8 cellular contexts compared by ENCODE assay signal in genomic region chr1:200738733-200739498, GRCh38. TPM values are rescaled to one million over a fixed set of nuclear protein-coding genes. Genes with fewer than 3 reads are reported as not detected.
A peak's percentile ranks its signal among the peaks of the same experiment; 100 is the strongest.
DNase-seq lines count a peak whose midpoint lies in the region; ATAC-seq, FAIRE-seq and TF ChIP-seq lines count a peak whose summit lies in the region.

CAMSAP2 (plus strand) TSS chr1:200738893; CDS start chr1:200739828, 935 bp downstream.

- H3K4me1 ChIP-seq in breast epithelium, result no peaks in the 10 kb centered on the region
- H3K4me1 ChIP-seq in iPS-20b (ENCODE audit: insufficient read depth, low read length), result peaks cover 17% of the 10 kb centered on the region; the same call in 1 of the 2 replicates
- peaks cover 10 to 19% (median 15%) of the 10 kb centered on the region in 3 donors for H3K4me1 ChIP-seq in skeletal muscle tissue (ENCODE audit: control insufficient read depth in 3 of 3, insufficient read depth in 3 of 3, low read length in 3 of 3)

- intact Hi-C loops in breast epithelium (cut with DNase I; ENCODE audit: low total_unique reads), result no loop called here

- peak within 1 kb of the TSS; percentile 96 for H3K27ac ChIP-seq in WERI-Rb-1
- H3K27ac ChIP-seq in breast epithelium, result peak within 1 kb of the TSS; percentile 100
- peak within 1 kb of the TSS; percentile 78 for H3K27ac ChIP-seq in iPS-20b (ENCODE audit: low read length)
- H3K27ac ChIP-seq in skeletal muscle tissue (ENCODE audit: low read depth, low read length), result peak within 1 kb of the TSS; percentile 98

- ATAC-seq in HG02798 (IDR thresholded peaks at IDR 0.05; ENCODE audit: poor library complexity, unreplicated experiment) (peak; percentile 70), HG03565 (IDR thresholded peaks at IDR 0.05; ENCODE audit: unreplicated experiment) (no peak)

- TF ChIP-seq CTCF in WERI-Rb-1 (IDR thresholded peaks at IDR 0.05; ENCODE audit: low read depth, low read length) (no peak), breast epithelium (IDR thresholded peaks at IDR 0.05) (no peak)

- H3K4me3 ChIP-seq in WERI-Rb-1 (ENCODE audit: low read depth, low read length) (peak within 1 kb of the TSS; percentile 92), breast epithelium (peak within 1 kb of the TSS; percentile 91 to 93 (median 92)), iPS-20b (ENCODE audit: low read length) (peak within 1 kb of the TSS; percentile 94), skeletal muscle tissue (ENCODE audit: low read length in 3 of 3) (peak within 1 kb of the TSS; percentile 88 to 96 (median 90))

- DNase-seq in GM12891 (ENCODE audit: insufficient read length, low spot score), result peak; percentile 61
- DNase-seq in NCI-H2081 (lab: John Stamatoyannopoulos, UW), result peak; percentile 95 to 96
- peak; percentile 100 for DNase-seq in WERI-Rb-1
- DNase-seq in breast epithelium (ENCODE audit: low spot score in 2 of 2), result peak; percentile 79 to 83

- peak within 1 kb of the TSS; percentile 94 for H3K9ac ChIP-seq in iPS-20b (ENCODE audit: low read depth, low read length)
- peak within 1 kb of the TSS; percentile 90 to 93 (median 92) for H3K9ac ChIP-seq in skeletal muscle tissue (ENCODE audit: low read depth in 1 of 3, low read length in 3 of 3)

- FAIRE-seq in GM12891 (lab: Jason Lieb, UNC), result peak; percentile 86

- H3K27me3 ChIP-seq in WERI-Rb-1 (ENCODE audit: insufficient read depth, low read depth, severe bottlenecking), result no peaks in the 10 kb centered on the region
- no peaks in the 10 kb centered on the region for H3K27me3 ChIP-seq in breast epithelium
- H3K27me3 ChIP-seq in iPS-20b (ENCODE audit: insufficient read depth, low read length), result peaks cover 22% of the 10 kb centered on the region
- no peaks in the 10 kb centered on the region for H3K27me3 ChIP-seq in skeletal muscle tissue (ENCODE audit: control insufficient read depth in 3 of 3, insufficient read depth in 3 of 3, low read length in 3 of 3)

- TF ChIP-seq POLR2A in GM12891 (IDR thresholded peaks at IDR 0.05; ENCODE audit: low read depth, low read length) (peak; percentile 30; the same call in 1 of the 2 replicates), breast epithelium (IDR thresholded peaks at IDR 0.05) (peak; percentile 86)

- H3K36me3 ChIP-seq in WERI-Rb-1 (peaks cover 18% of the 10 kb centered on the region), breast epithelium (no peaks in the 10 kb centered on the region), iPS-20b (ENCODE audit: insufficient read depth, low read depth, low read length) (no peaks in the 10 kb centered on the region; the same call in 1 of the 2 replicates), skeletal muscle tissue (ENCODE audit: control insufficient read depth in 3 of 3, insufficient read depth in 3 of 3, low read length in 3 of 3) (no peaks in the 10 kb centered on the region)

- H3K9me3 ChIP-seq in WERI-Rb-1 (ENCODE audit: severe bottlenecking) (no peaks in the 10 kb centered on the region), breast epithelium (no peaks in the 10 kb centered on the region), iPS-20b (ENCODE audit: insufficient read depth, low read depth, low read length) (no peaks in the 10 kb centered on the region), skeletal muscle tissue (ENCODE audit: control insufficient read depth in 3 of 3, low read length in 3 of 3) (no peaks in the 10 kb centered on the region)

TF ChIP-seq in GM12891, 5 proteins besides CTCF, POLR2A, EP300 and RAD21:
- TF ChIP-seq POLR2AphosphoS5 (IDR thresholded peaks at IDR 0.05; ENCODE audit: low read depth, low read length) (peak; percentile 56; the same call in 1 of the 2 replicates), POU2F2 (IDR thresholded peaks at IDR 0.05; ENCODE audit: low read depth, low read length) (peak; percentile 55; the same call in 1 of the 2 replicates), TAF1 (IDR thresholded peaks at IDR 0.05; ENCODE audit: low read depth, low read length) (0 out of 2 replicates have a peak, but pooled peaks have one; percentile 5), PAX5 (IDR thresholded peaks at IDR 0.05; ENCODE audit: insufficient read depth, low read length, severe bottlenecking) (no peak), SPI1 (IDR thresholded peaks at IDR 0.05; ENCODE audit: low read depth, low read length) (0 out of 2 replicates have a peak, but pooled peaks have one; percentile 2)
TF ChIP-seq in GM12891: peak in this region for 4.

RNA-seq across cellular contexts. Expression of gene CAMSAP2, which starts in this region (rescaled TPM):
- 5.7 TPM for polyA plus RNA-seq in GM12891 (2012; ENCODE audit: low read depth, missing spikeins)
- total RNA-seq in breast epithelium (10 to 100 TPM; 36.4 to 42.4 (median 38.6) TPM), skeletal muscle tissue (23.0 TPM)
